ENCODE assay signal across 1 cellular context in genomic region chr4:88284378-88285234, GRCh38.
TF ChIP-seq lines count a peak whose summit lies in the region.

Gene PPM1K, minus strand, starts transcription at chr4:88284561. Its CDS starts 5,978 bp downstream, at chr4:88278583.

TF ChIP-seq in HEK293, 187 proteins besides CTCF, POLR2A, EP300 and RAD21 (continued from another document and continues in another):
- TF ChIP-seq BCL6B (tag by site-specific recombination; IDR thresholded peaks at IDR 0.05) (no peak), ZNF132 (tag by site-specific recombination; IDR thresholded peaks at IDR 0.05; ENCODE audit: borderline replicate concordance) (no peak), ZNF610 (tag by site-specific recombination; IDR thresholded peaks at IDR 0.05; ENCODE audit: borderline replicate concordance) (no peak; the same call in 1 of the 2 replicates), MEIS1 (CRISPR knock-in tag; IDR thresholded peaks at IDR 0.05; ENCODE audit: borderline replicate concordance) (no peak), ZNF830 (tag by site-specific recombination; IDR thresholded peaks at IDR 0.05; ENCODE audit: low read depth) (no peak), ZNF114 (tag by site-specific recombination; IDR thresholded peaks at IDR 0.05) (no peak), TCF7L2 (IDR thresholded peaks at IDR 0.05; ENCODE audit: borderline replicate concordance, low read depth, low read length) (peak; percentile 14; the same call in 1 of the 2 replicates), AEBP2 (tag by site-specific recombination; IDR thresholded peaks at IDR 0.05; ENCODE audit: borderline replicate concordance) (no peak), ZFP69B (tag by site-specific recombination; IDR thresholded peaks at IDR 0.05) (no peak), ZNF239 (tag by site-specific recombination; IDR thresholded peaks at IDR 0.05) (no peak), ZNF26 (tag by site-specific recombination; IDR thresholded peaks at IDR 0.05) (no peak), ZNF354C (tag by site-specific recombination; IDR thresholded peaks at IDR 0.05; ENCODE audit: borderline replicate concordance, low read depth) (no peak), ZNF16 (tag by site-specific recombination; IDR thresholded peaks at IDR 0.05; ENCODE audit: low read depth) (no peak), OVOL3 (tag by site-specific recombination; IDR thresholded peaks at IDR 0.05) (no peak), ZBTB20 (tag by site-specific recombination; IDR thresholded peaks at IDR 0.05) (peak; percentile 88), GLIS1 (tag by site-specific recombination; IDR thresholded peaks at IDR 0.05) (peak; percentile 68), ZNF23 (tag by site-specific recombination; IDR thresholded peaks at IDR 0.05; ENCODE audit: borderline replicate concordance) (no peak), ZNF76 (tag by site-specific recombination; IDR thresholded peaks at IDR 0.05; ENCODE audit: borderline replicate concordance, low read depth) (no peak), ZNF596 (tag by site-specific recombination; IDR thresholded peaks at IDR 0.05) (no peak), SCRT1 (tag by site-specific recombination; IDR thresholded peaks at IDR 0.05; ENCODE audit: borderline replicate concordance) (0 out of 2 replicates have a peak, but pooled peaks have one; percentile 31), ZNF473 (tag by site-specific recombination; IDR thresholded peaks at IDR 0.05) (no peak), REPIN1 (tag by site-specific recombination; IDR thresholded peaks at IDR 0.05; ENCODE audit: low read depth) (no peak), ZNF600 (tag by site-specific recombination; IDR thresholded peaks at IDR 0.05) (peak; percentile 49; the same call in 1 of the 2 replicates), ZNF558 (tag by site-specific recombination; IDR thresholded peaks at IDR 0.05) (no peak), ZNF391 (tag by site-specific recombination; IDR thresholded peaks at IDR 0.05; ENCODE audit: borderline replicate concordance, low read depth) (no peak), ZNF621 (tag by site-specific recombination; IDR thresholded peaks at IDR 0.05) (no peak), ZNF792 (tag by site-specific recombination; IDR thresholded peaks at IDR 0.05) (no peak), ZNF37A (tag by site-specific recombination; IDR thresholded peaks at IDR 0.05) (no peak), ZBTB7A (tag by site-specific recombination; IDR thresholded peaks at IDR 0.05; ENCODE audit: low read depth) (no peak), ZNF561 (tag by site-specific recombination; IDR thresholded peaks at IDR 0.05; ENCODE audit: borderline replicate concordance) (no peak), SCRT2 (tag by site-specific recombination; IDR thresholded peaks at IDR 0.05) (no peak; the same call in 1 of the 2 replicates), ZNF292 (tag by site-specific recombination; IDR thresholded peaks at IDR 0.05; ENCODE audit: borderline replicate concordance, low read depth) (no peak), ZNF549 (tag by site-specific recombination; IDR thresholded peaks at IDR 0.05) (no peak), PRDM1 (tag by site-specific recombination; IDR thresholded peaks at IDR 0.05) (peak; percentile 51), ZNF777 (tag by site-specific recombination; IDR thresholded peaks at IDR 0.05; ENCODE audit: borderline replicate concordance) (no peak), FEZF1 (tag by site-specific recombination; IDR thresholded peaks at IDR 0.05) (no peak), YY1 (tag by site-specific recombination; IDR thresholded peaks at IDR 0.05) (no peak), ZNF223 (tag by site-specific recombination; IDR thresholded peaks at IDR 0.05) (no peak), ZNF112 (tag by site-specific recombination; IDR thresholded peaks at IDR 0.05) (no peak)
- TF ChIP-seq, protein P1, sequence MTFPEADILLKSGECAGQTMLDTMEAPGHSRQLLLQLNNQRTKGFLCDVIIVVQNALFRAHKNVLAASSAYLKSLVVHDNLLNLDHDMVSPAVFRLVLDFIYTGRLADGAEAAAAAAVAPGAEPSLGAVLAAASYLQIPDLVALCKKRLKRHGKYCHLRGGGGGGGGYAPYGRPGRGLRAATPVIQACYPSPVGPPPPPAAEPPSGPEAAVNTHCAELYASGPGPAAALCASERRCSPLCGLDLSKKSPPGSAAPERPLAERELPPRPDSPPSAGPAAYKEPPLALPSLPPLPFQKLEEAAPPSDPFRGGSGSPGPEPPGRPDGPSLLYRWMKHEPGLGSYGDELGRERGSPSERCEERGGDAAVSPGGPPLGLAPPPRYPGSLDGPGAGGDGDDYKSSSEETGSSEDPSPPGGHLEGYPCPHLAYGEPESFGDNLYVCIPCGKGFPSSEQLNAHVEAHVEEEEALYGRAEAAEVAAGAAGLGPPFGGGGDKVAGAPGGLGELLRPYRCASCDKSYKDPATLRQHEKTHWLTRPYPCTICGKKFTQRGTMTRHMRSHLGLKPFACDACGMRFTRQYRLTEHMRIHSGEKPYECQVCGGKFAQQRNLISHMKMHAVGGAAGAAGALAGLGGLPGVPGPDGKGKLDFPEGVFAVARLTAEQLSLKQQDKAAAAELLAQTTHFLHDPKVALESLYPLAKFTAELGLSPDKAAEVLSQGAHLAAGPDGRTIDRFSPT (tag by site-specific recombination; IDR thresholded peaks at IDR 0.05), result peak; percentile 98
- TF ChIP-seq, protein P2, sequence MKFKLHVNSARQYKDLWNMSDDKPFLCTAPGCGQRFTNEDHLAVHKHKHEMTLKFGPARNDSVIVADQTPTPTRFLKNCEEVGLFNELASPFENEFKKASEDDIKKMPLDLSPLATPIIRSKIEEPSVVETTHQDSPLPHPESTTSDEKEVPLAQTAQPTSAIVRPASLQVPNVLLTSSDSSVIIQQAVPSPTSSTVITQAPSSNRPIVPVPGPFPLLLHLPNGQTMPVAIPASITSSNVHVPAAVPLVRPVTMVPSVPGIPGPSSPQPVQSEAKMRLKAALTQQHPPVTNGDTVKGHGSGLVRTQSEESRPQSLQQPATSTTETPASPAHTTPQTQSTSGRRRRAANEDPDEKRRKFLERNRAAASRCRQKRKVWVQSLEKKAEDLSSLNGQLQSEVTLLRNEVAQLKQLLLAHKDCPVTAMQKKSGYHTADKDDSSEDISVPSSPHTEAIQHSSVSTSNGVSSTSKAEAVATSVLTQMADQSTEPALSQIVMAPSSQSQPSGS (tag by site-specific recombination; IDR thresholded peaks at IDR 0.05; ENCODE audit: low read depth), result peak; percentile 83
- TF ChIP-seq, protein P3, sequence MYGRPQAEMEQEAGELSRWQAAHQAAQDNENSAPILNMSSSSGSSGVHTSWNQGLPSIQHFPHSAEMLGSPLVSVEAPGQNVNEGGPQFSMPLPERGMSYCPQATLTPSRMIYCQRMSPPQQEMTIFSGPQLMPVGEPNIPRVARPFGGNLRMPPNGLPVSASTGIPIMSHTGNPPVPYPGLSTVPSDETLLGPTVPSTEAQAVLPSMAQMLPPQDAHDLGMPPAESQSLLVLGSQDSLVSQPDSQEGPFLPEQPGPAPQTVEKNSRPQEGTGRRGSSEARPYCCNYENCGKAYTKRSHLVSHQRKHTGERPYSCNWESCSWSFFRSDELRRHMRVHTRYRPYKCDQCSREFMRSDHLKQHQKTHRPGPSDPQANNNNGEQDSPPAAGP (tag by site-specific recombination; IDR thresholded peaks at IDR 0.05), result no peak
- TF ChIP-seq, protein P4, sequence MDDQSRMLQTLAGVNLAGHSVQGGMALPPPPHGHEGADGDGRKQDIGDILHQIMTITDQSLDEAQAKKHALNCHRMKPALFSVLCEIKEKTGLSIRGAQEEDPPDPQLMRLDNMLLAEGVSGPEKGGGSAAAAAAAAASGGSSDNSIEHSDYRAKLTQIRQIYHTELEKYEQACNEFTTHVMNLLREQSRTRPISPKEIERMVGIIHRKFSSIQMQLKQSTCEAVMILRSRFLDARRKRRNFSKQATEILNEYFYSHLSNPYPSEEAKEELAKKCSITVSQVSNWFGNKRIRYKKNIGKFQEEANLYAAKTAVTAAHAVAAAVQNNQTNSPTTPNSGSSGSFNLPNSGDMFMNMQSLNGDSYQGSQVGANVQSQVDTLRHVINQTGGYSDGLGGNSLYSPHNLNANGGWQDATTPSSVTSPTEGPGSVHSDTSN (CRISPR knock-in tag; IDR thresholded peaks at IDR 0.05), result no peak
- TF ChIP-seq, protein P5, sequence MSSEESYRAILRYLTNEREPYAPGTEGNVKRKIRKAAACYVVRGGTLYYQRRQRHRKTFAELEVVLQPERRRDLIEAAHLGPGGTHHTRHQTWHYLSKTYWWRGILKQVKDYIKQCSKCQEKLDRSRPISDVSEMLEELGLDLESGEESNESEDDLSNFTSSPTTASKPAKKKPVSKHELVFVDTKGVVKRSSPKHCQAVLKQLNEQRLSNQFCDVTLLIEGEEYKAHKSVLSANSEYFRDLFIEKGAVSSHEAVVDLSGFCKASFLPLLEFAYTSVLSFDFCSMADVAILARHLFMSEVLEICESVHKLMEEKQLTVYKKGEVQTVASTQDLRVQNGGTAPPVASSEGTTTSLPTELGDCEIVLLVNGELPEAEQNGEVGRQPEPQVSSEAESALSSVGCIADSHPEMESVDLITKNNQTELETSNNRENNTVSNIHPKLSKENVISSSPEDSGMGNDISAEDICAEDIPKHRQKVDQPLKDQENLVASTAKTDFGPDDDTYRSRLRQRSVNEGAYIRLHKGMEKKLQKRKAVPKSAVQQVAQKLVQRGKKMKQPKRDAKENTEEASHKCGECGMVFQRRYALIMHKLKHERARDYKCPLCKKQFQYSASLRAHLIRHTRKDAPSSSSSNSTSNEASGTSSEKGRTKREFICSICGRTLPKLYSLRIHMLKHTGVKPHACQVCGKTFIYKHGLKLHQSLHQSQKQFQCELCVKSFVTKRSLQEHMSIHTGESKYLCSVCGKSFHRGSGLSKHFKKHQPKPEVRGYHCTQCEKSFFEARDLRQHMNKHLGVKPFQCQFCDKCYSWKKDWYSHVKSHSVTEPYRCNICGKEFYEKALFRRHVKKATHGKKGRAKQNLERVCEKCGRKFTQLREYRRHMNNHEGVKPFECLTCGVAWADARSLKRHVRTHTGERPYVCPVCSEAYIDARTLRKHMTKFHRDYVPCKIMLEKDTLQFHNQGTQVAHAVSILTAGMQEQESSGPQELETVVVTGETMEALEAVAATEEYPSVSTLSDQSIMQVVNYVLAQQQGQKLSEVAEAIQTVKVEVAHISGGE (tag by site-specific recombination; conservative IDR thresholded peaks at IDR 0.05; ENCODE audit: low read depth), result no peak; the same call in 1 of the 2 replicates
- TF ChIP-seq, protein P6, sequence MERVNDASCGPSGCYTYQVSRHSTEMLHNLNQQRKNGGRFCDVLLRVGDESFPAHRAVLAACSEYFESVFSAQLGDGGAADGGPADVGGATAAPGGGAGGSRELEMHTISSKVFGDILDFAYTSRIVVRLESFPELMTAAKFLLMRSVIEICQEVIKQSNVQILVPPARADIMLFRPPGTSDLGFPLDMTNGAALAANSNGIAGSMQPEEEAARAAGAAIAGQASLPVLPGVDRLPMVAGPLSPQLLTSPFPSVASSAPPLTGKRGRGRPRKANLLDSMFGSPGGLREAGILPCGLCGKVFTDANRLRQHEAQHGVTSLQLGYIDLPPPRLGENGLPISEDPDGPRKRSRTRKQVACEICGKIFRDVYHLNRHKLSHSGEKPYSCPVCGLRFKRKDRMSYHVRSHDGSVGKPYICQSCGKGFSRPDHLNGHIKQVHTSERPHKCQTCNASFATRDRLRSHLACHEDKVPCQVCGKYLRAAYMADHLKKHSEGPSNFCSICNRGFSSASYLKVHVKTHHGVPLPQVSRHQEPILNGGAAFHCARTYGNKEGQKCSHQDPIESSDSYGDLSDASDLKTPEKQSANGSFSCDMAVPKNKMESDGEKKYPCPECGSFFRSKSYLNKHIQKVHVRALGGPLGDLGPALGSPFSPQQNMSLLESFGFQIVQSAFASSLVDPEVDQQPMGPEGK (tag by site-specific recombination; IDR thresholded peaks at IDR 0.05), result peak; percentile 96
- TF ChIP-seq, protein P7, sequence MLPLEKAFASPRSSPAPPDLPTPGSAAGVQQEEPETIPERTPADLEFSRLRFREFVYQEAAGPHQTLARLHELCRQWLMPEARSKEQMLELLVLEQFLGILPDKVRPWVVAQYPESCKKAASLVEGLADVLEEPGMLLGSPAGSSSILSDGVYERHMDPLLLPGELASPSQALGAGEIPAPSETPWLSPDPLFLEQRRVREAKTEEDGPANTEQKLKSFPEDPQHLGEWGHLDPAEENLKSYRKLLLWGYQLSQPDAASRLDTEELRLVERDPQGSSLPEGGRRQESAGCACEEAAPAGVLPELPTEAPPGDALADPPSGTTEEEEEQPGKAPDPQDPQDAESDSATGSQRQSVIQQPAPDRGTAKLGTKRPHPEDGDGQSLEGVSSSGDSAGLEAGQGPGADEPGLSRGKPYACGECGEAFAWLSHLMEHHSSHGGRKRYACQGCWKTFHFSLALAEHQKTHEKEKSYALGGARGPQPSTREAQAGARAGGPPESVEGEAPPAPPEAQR (tag by site-specific recombination; IDR thresholded peaks at IDR 0.05), result no peak
